ENCODE assay signal across 8 cellular contexts in the genomic region with DNA sequence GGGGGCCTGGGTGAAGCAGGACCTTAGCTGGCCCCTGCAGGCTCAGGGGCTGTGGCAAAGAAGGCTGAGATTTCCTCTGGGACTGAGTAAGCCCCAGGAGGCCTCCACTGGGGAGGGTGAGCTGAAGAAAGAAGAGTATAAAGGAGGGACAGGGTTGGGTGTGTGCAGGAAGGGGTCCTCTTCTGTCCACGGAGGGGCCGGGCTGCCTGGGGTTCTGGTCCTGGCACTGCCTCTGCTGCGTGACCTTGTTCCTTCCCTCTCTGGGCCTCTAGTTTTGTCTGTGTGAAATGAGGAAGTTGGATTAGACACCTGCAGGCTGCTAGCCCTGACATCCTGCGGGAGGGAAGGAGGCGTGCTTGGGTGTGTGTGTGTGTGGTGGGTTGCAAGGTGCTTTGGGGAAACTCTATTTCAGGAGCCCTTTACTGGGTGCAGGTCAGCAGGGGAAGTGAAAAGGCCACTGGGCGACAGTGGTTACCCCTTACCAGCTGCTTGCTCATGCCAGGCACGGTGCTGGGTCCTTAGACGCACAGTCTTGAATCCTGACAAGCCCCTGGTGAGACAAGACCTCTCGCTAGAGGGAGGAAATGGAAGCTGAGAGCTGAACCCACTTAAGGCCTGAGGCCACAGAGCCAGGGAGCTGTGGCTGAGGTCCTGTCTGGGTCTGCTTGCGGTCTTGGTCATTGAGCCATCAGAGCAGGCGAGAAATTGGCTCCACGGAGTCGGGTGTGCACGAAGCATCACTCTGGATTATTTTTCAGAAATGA.
A peak's percentile ranks its signal among the peaks of the same experiment; 100 is the strongest.
DNase-seq lines count a peak whose midpoint lies in the region; ATAC-seq and TF ChIP-seq lines count a peak whose summit lies in the region.

No MANE protein-coding gene starts in this region.

- H3K9ac ChIP-seq in subcutaneous abdominal adipose tissue (ENCODE audit: low read length in 5 of 5), result no peak overlapping the region

- no peak overlapping the region for H3K4me3 Mint-ChIP-seq in activated T-cell treated with anti-CD3 and anti-CD28 coated beads, Interleukin-2, amount 50 U/mL, for 4 hours
- no peak overlapping the region for H3K4me3 Mint-ChIP-seq in activated CD4-positive, alpha-beta T cell treated with anti-CD3 and anti-CD28 coated beads, Interleukin-2, amount 10 ng/mL, durations not matched to agents 24 days and 14 days

- no peaks in the 10 kb centered on the region for H3K27me3 Mint-ChIP-seq in activated T-cell treated with anti-CD3 and anti-CD28 coated beads, Interleukin-2, amount 50 U/mL, for 4 hours (ENCODE audit: low read depth)
- H3K27me3 Mint-ChIP-seq in activated CD4-positive, alpha-beta T cell treated with anti-CD3 and anti-CD28 coated beads, Interleukin-2, amount 10 ng/mL, durations not matched to agents 24 days and 14 days, result no peaks in the 10 kb centered on the region

- peak; percentile 25; the same call in 1 of the 3 replicates for TF ChIP-seq CTCF in GM12872 (IDR thresholded peaks at IDR 0.05; ENCODE audit: insufficient read depth, low read depth, low read length)

- no peaks in the 10 kb centered on the region for H3K9me3 ChIP-seq in subcutaneous abdominal adipose tissue (ENCODE audit: control insufficient read depth in 5 of 5, low read length in 5 of 5)

- peaks cover 12% of the 10 kb centered on the region for H3K36me3 Mint-ChIP-seq in activated T-cell treated with anti-CD3 and anti-CD28 coated beads, Interleukin-2, amount 50 U/mL, for 4 hours (ENCODE audit: insufficient read depth)
- no peaks in the 10 kb centered on the region for H3K36me3 Mint-ChIP-seq in activated CD4-positive, alpha-beta T cell treated with anti-CD3 and anti-CD28 coated beads, Interleukin-2, amount 10 ng/mL, durations not matched to agents 24 days and 14 days (ENCODE audit: low read depth)

- peaks cover 5 to 39% (median 32%) of the 10 kb centered on the region in 5 donors for H3K4me1 ChIP-seq in subcutaneous abdominal adipose tissue (ENCODE audit: control insufficient read depth in 5 of 5, insufficient read depth in 5 of 5, low read length in 5 of 5)

- intact Hi-C loops in activated CD4-positive, alpha-beta T cell treated with anti-CD3 and anti-CD28 coated beads, Interleukin-2, amount 10 ng/mL, durations not matched to agents 24 days and 14 days (cut with micrococcal nuclease), result loop anchor here (10.0 kb wide), 1 partner anchor 58 kb away; no protein-coding TSS in a partner anchor

- no peaks in the 10 kb centered on the region for H3K9me3 Mint-ChIP-seq in activated T-cell treated with anti-CD3 and anti-CD28 coated beads, Interleukin-2, amount 50 U/mL, for 4 hours
- no peaks in the 10 kb centered on the region for H3K9me3 Mint-ChIP-seq in activated CD4-positive, alpha-beta T cell treated with anti-CD3 and anti-CD28 coated beads, Interleukin-2, amount 10 ng/mL, durations not matched to agents 24 days and 14 days

- H3K4me1 Mint-ChIP-seq in activated T-cell treated with anti-CD3 and anti-CD28 coated beads, Interleukin-2, amount 50 U/mL, for 4 hours (ENCODE audit: low read depth), result peaks cover 23% of the 10 kb centered on the region
- no peaks in the 10 kb centered on the region for H3K4me1 Mint-ChIP-seq in activated CD4-positive, alpha-beta T cell treated with anti-CD3 and anti-CD28 coated beads, Interleukin-2, amount 10 ng/mL, durations not matched to agents 24 days and 14 days

- H3K27ac Mint-ChIP-seq in activated CD4-positive, alpha-beta T cell treated with anti-CD3 and anti-CD28 coated beads, Interleukin-2, amount 10 ng/mL, durations not matched to agents 24 days and 14 days, result no peak overlapping the region

- H3K36me3 ChIP-seq in subcutaneous abdominal adipose tissue (ENCODE audit: control insufficient read depth in 5 of 5, insufficient read depth in 5 of 5, low read length in 5 of 5), result no peaks in the 10 kb centered on the region

- DNase-seq in HuH-7.5 (ENCODE audit: low spot score), result no peak
- DNase-seq in activated T-cell treated with anti-CD3 and anti-CD28 coated beads, Interleukin-2, amount 50 U/mL, for 4 hours, result no peak
- DNase-seq in activated CD4-positive, alpha-beta T cell treated with anti-CD3 and anti-CD28 coated beads, Interleukin-2, amount 10 ng/mL, durations not matched to agents 24 days and 14 days, result no peak

- ATAC-seq in GM21367 (IDR thresholded peaks at IDR 0.05; ENCODE audit: unreplicated experiment) (peak; percentile 57), HG03558 (IDR thresholded peaks at IDR 0.05; ENCODE audit: extremely low read depth, unreplicated experiment) (peak; percentile 33)
- ATAC-seq in activated T-cell treated with anti-CD3 and anti-CD28 coated beads, Interleukin-2, amount 50 U/mL, for 4 hours, result no peak

- no peak overlapping the region for H3K4me3 ChIP-seq in subcutaneous abdominal adipose tissue (ENCODE audit: low read depth in 1 of 5, low read length in 5 of 5)

- no peaks in the 10 kb centered on the region for H3K27me3 ChIP-seq in subcutaneous abdominal adipose tissue (ENCODE audit: control insufficient read depth in 5 of 5, insufficient read depth in 4 of 5, low read length in 5 of 5)

- H3K27ac ChIP-seq in cingulate gyrus (ENCODE audit: low read depth, low read length) (peak overlapping the region; percentile 91), subcutaneous abdominal adipose tissue (ENCODE audit: low read depth, low read length) (peak overlapping the region; percentile 24)

Comparison
In these comparisons a context has a peak if more than half of its experiments do, and no peak if none do; other contexts are left out.
1. ATAC-seq: peak in GM21367 (single experiment) and HG03558 (single experiment); none in activated T-cell treated with anti-CD3 and anti-CD28 coated beads, Interleukin-2, amount 50 U/mL, for 4 hours (0 of 2).